ENCODE assay signal across 15 cellular contexts in genomic region chrX:41935827-41936226, GRCh38. TPM values are rescaled to one million over a fixed set of nuclear protein-coding genes. Genes with fewer than 3 reads are reported as not detected.
A peak's percentile ranks its signal among the peaks of the same experiment; 100 is the strongest.
DNase-seq lines count a peak whose midpoint lies in the region; FAIRE-seq and TF ChIP-seq lines count a peak whose summit lies in the region.
"Had no signal": no experiment of that assay in that cellular context is flagged by ENCODE, and none has a peak within 500 bp of the region (broad histone marks: within the 10 kb centered on the region; RNA-seq: fewer than 3 reads in every experiment).

No MANE protein-coding gene starts in this region.

- dilution Hi-C loops in mammary epithelial cell (cut with HindIII; ENCODE audit: low sequenced_read_pairs), result no loop called here

- no peaks in the 10 kb centered on the region for H3K36me3 Mint-ChIP-seq in astrocyte (ENCODE audit: low read depth, unreplicated experiment)
- H3K36me3 Mint-ChIP-seq in HFFc6 (ENCODE audit: low read depth), result no peaks in the 10 kb centered on the region
- H3K36me3 Mint-ChIP-seq: CD4-positive, alpha-beta memory T cell had no signal

- intact Hi-C loops in mammary epithelial cell (cut with micrococcal nuclease), result no loop called here
- intact Hi-C loops in breast epithelium (cut with DNase I; ENCODE audit: low total_unique reads), result no loop called here

- H3K9me3 ChIP-seq in mammary epithelial cell (replicated peaks; ENCODE audit: insufficient read depth, low read length) (no peaks in the 10 kb centered on the region), breast epithelium (no peaks in the 10 kb centered on the region), astrocyte (ENCODE audit: insufficient read depth, low read depth, low read length) (no peaks in the 10 kb centered on the region)

- H4K20me1 ChIP-seq in mammary epithelial cell (ENCODE audit: insufficient read depth, low read length) (peaks cover 2% of the 10 kb centered on the region), astrocyte (ENCODE audit: insufficient read depth, low read length) (no peaks in the 10 kb centered on the region)

- no peak overlapping the region for H3K4me3 ChIP-seq in mammary epithelial cell (replicated peaks in 1 of 3; ENCODE audit: insufficient read depth in 1 of 3, low read depth in 2 of 3, low read length in 3 of 3)
- no peak overlapping the region for H3K4me3 ChIP-seq in breast epithelium
- H3K4me3 ChIP-seq in astrocyte (ENCODE audit: insufficient read depth, low read depth, low read length), result no peak overlapping the region
- H3K4me3 ChIP-seq: BLaER1 treated with 17β-estradiol and CSF1 and Interleukin-3, amounts not matched to agents 10 nM and 100 nM; GM23248 had no signal

- no TSS peak for BruUV-seq in mammary epithelial cell (replicated peaks; lab: Mats Ljungman, UMichigan)

- WGBS in mammary epithelial cell (ENCODE audit: low coverage, missing lambda C conversion rate), result 67% methylated on average over 3 of the region's 3 CpGs

- H3K27ac ChIP-seq in mammary epithelial cell (ENCODE audit: insufficient read depth, low read depth, low read length), result no peak overlapping the region
- no peak overlapping the region for H3K27ac ChIP-seq in breast epithelium
- H3K27ac ChIP-seq in astrocyte (ENCODE audit: low read depth, low read length), result no peak overlapping the region
- H3K27ac ChIP-seq: BLaER1 treated with 17β-estradiol and CSF1 and Interleukin-3, amounts not matched to agents 10 nM and 100 nM; GM23248 had no signal

- no peak overlapping the region for H3K4me2 ChIP-seq in mammary epithelial cell (ENCODE audit: insufficient read depth, low read depth, low read length)
- H3K4me2 ChIP-seq in astrocyte (ENCODE audit: low read length), result no peak overlapping the region
- H3K4me2 ChIP-seq: BLaER1 treated with 17β-estradiol and CSF1 and Interleukin-3, amounts not matched to agents 10 nM and 100 nM had no signal

- H3K4me1 ChIP-seq in mammary epithelial cell (ENCODE audit: insufficient read depth, low read length) (no peaks in the 10 kb centered on the region), breast epithelium (no peaks in the 10 kb centered on the region), astrocyte (ENCODE audit: insufficient read depth, low read length) (no peaks in the 10 kb centered on the region)
- H3K4me1 ChIP-seq: BLaER1 treated with 17β-estradiol and CSF1 and Interleukin-3, amounts not matched to agents 10 nM and 100 nM had no signal

- no peaks in the 10 kb centered on the region for H3K36me3 ChIP-seq in mammary epithelial cell (ENCODE audit: insufficient read depth, low read length)
- H3K36me3 ChIP-seq in breast epithelium, result no peaks in the 10 kb centered on the region
- H3K36me3 ChIP-seq in astrocyte (ENCODE audit: insufficient read depth, low read length), result no peaks in the 10 kb centered on the region
- H3K36me3 ChIP-seq: BLaER1 treated with 17β-estradiol and CSF1 and Interleukin-3, amounts not matched to agents 10 nM and 100 nM had no signal

- H3K27ac Mint-ChIP-seq in astrocyte (ENCODE audit: unreplicated experiment) (no peak overlapping the region), HFFc6 (no peak overlapping the region)

- CTCF ChIA-PET in mammary epithelial cell (lab: Charles Lee; ENCODE audit: low non-redundant PET), result no interaction called here

- H3K4me3 Mint-ChIP-seq in astrocyte (ENCODE audit: unreplicated experiment) (no peak overlapping the region), HFFc6 (no peak overlapping the region)

- H3K27me3 Mint-ChIP-seq in astrocyte (ENCODE audit: low read depth, unreplicated experiment) (no peaks in the 10 kb centered on the region), HFFc6 (ENCODE audit: insufficient read depth) (no peaks in the 10 kb centered on the region; the same call in 1 of the 2 replicates)
- H3K27me3 Mint-ChIP-seq: CD4-positive, alpha-beta memory T cell had no signal

- TF ChIP-seq POLR2A in breast epithelium (IDR thresholded peaks at IDR 0.05), result no peak

- TF ChIP-seq CTCF in mammary epithelial cell (conservative IDR thresholded peaks at IDR 0.05 in 1 of 2, IDR thresholded peaks at IDR 0.05 in 1 of 2; ENCODE audit: extremely low read depth in 1 of 2, insufficient read depth in 1 of 2, low read depth in 1 of 2, low read length in 2 of 2) (no peak), breast epithelium (IDR thresholded peaks at IDR 0.05) (no peak), astrocyte (IDR thresholded peaks at IDR 0.05; ENCODE audit: insufficient read depth, low read depth, low read length) (no peak), HFFc6 (IDR thresholded peaks at IDR 0.05) (no peak)

- H2AFZ ChIP-seq in mammary epithelial cell (ENCODE audit: low read depth, low read length) (no peak overlapping the region), astrocyte (ENCODE audit: low read depth, low read length) (no peak overlapping the region)
- H2AFZ ChIP-seq: GM23248 had no signal

- H3K4me1 Mint-ChIP-seq in astrocyte (ENCODE audit: low read depth, unreplicated experiment), result no peaks in the 10 kb centered on the region
- H3K4me1 Mint-ChIP-seq in HFFc6 (ENCODE audit: low read depth), result no peaks in the 10 kb centered on the region

- H3K79me2 ChIP-seq in mammary epithelial cell (ENCODE audit: insufficient read depth, low read length) (no peaks in the 10 kb centered on the region), astrocyte (ENCODE audit: insufficient read depth, low read length) (no peaks in the 10 kb centered on the region)

- H3K27me3 ChIP-seq in mammary epithelial cell (ENCODE audit: insufficient read depth, low read length) (peaks cover 2% of the 10 kb centered on the region), breast epithelium (peaks cover 0 to 16% of the 10 kb centered on the region in 2 donors), astrocyte (ENCODE audit: insufficient read depth, low read length) (no peaks in the 10 kb centered on the region)

- FAIRE-seq in astrocyte (lab: Jason Lieb, UNC), result no peak
- no peak for FAIRE-seq in urothelium cell line (lab: Jason Lieb, UNC)
- FAIRE-seq: GM18507, H54 had no signal

- DNase-seq in mammary epithelial cell (peak; percentile 8), breast epithelium (ENCODE audit: low spot score in 2 of 2) (no peak), astrocyte (ENCODE audit: low read depth) (peak; percentile 10), kidney tubule cell (ENCODE audit: low spot score) (peak; percentile 12), urothelium cell line (ENCODE audit: low spot score) (peak; percentile 11), NCI-H510A treated with DMSO at 0.1 percent for 48 hours (lab: John Stamatoyannopoulos, UW) (no peak), HFFc6 (no peak), SW 1271 (lab: John Stamatoyannopoulos, UW) (no peak)
- DNase-seq: 8988T; CD4-positive, alpha-beta memory T cell; COR-L47; GM23248 had no signal

- H3K9ac ChIP-seq in mammary epithelial cell (ENCODE audit: insufficient read depth, low read length), result no peak overlapping the region
- no peak overlapping the region for H3K9ac ChIP-seq in astrocyte (ENCODE audit: low read length)
- H3K9ac ChIP-seq: BLaER1 treated with 17β-estradiol and CSF1 and Interleukin-3, amounts not matched to agents 10 nM and 100 nM; GM23248 had no signal

- peaks cover 2% of the 10 kb centered on the region for H3K9me3 Mint-ChIP-seq in astrocyte (ENCODE audit: unreplicated experiment)
- no peaks in the 10 kb centered on the region for H3K9me3 Mint-ChIP-seq in HFFc6
- H3K9me3 Mint-ChIP-seq: CD4-positive, alpha-beta memory T cell had no signal

- in situ Hi-C loops in mammary epithelial cell (cut with MboI; ENCODE audit: low sequenced_read_pairs in 2 of 2), result no loop called here

RNA-seq across cellular contexts. Expression of gene CASK, which starts 12.5 kb away (rescaled TPM):
- 10 to 100 TPM; 54.0 to 57.9 TPM for total RNA-seq in mammary epithelial cell
- polyA plus RNA-seq in mammary epithelial cell, result 17.7 TPM
- polyA minus RNA-seq in mammary epithelial cell, result 87.5 TPM
- total RNA-seq in breast epithelium, result 100 to 1,000 TPM in 1 of 3 donors, 10 to 100 TPM in 2; 34.4 to 103 (median 52.4) TPM
- 91.5 and 99.3 TPM in 2 replicates for total RNA-seq in astrocyte
- total RNA-seq in HFFc6 (2021; fragmentation: NEBNext Ultra II Directional; extraction: Animal tissue kit (Norgen Biotek cat#: 25700)), result 10 to 100 TPM; 34.7 to 37.1 (median 35.4) TPM

Comparison
In these comparisons a context has a peak if more than half of its experiments do, and no peak if none do; other contexts are left out.
1. DNase-seq: peak in mammary epithelial cell (single experiment), astrocyte (single experiment), kidney tubule cell (single experiment) and urothelium cell line (single experiment); none in breast epithelium (0 of 2), NCI-H510A treated with DMSO at 0.1 percent for 48 hours (single experiment), HFFc6 (single experiment) and SW 1271 (0 of 2).